8 cellular contexts compared by ENCODE assay signal in the genomic region with DNA sequence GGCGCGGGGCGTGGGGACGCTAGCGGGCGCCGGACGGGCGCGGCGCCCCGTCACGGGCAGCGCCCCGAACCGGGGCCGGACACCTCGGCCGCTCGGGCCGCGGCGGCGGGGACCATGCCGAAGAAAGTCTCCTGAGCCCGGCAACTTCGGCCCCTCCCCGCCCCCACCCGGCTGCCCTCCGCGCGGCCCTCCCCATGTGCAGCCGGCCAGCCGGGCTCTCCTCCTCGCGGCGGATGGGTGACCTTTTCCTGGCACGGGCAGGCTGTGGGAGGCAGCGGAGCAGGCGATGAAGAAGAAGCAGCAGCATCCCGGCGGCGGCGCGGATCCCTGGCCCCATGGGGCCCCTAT. TPM values are rescaled to one million over a fixed set of nuclear protein-coding genes. Genes with fewer than 3 reads are reported as not detected.
DNase-seq lines count a peak whose midpoint lies in the region; ATAC-seq, FAIRE-seq and TF ChIP-seq lines count a peak whose summit lies in the region.

No MANE protein-coding gene starts in this region.

- H3K9ac ChIP-seq in HepG2 (ENCODE audit: insufficient read depth, low read depth, low read length), result no peak overlapping the region
- peak overlapping the region in 2 of 5 donors; percentile 58 to 64 for H3K9ac ChIP-seq in subcutaneous abdominal adipose tissue (ENCODE audit: low read length in 5 of 5)

- POLR2A ChIA-PET in HepG2 (lab: Yijun Ruan, JAX), result no interaction called here

- H3K36me3 ChIP-seq in Peyer's patch, result no peaks in the 10 kb centered on the region
- no peaks in the 10 kb centered on the region for H3K36me3 ChIP-seq in HepG2 (replicated peaks in 1 of 2; ENCODE audit: control insufficient read depth in 1 of 2, insufficient read depth in 2 of 2, low read length in 2 of 2)
- no peaks in the 10 kb centered on the region for H3K36me3 ChIP-seq in subcutaneous abdominal adipose tissue (ENCODE audit: control insufficient read depth in 5 of 5, insufficient read depth in 5 of 5, low read length in 5 of 5)

- peak overlapping the region; percentile 78; the same call in 1 of the 2 replicates for H3K4me2 ChIP-seq in HepG2 (ENCODE audit: low read depth, low read length)

- peak overlapping the region; percentile 66 to 84 (median 72) for H3K4me3 ChIP-seq in Peyer's patch
- peak overlapping the region; percentile 87 for H3K4me3 ChIP-seq in coronary artery
- H3K4me3 ChIP-seq in HepG2 (replicated peaks in 1 of 3; ENCODE audit: insufficient read depth in 1 of 3, low read depth in 2 of 3, low read length in 3 of 3), result peak overlapping the region in 2 of 3 experiments; percentile 30 to 67; a peak in 3 of 6 replicates
- peak overlapping the region in 4 of 5 donors; percentile 69 to 72 (median 71) for H3K4me3 ChIP-seq in subcutaneous abdominal adipose tissue (ENCODE audit: low read depth in 1 of 5, low read length in 5 of 5)

- TF ChIP-seq CTCF in C4-2B (conservative IDR thresholded peaks at IDR 0.05) (no peak), Peyer's patch (IDR thresholded peaks at IDR 0.05) (no peak), coronary artery (IDR thresholded peaks at IDR 0.05) (no peak), HepG2 (CRISPR knock-in tag; IDR thresholded peaks at IDR 0.05) (no peak)

- H3K9me3 ChIP-seq in Peyer's patch, result no peaks in the 10 kb centered on the region
- no peaks in the 10 kb centered on the region for H3K9me3 ChIP-seq in HepG2 (ENCODE audit: low read length)
- no peaks in the 10 kb centered on the region for H3K9me3 ChIP-seq in subcutaneous abdominal adipose tissue (ENCODE audit: control insufficient read depth in 5 of 5, low read length in 5 of 5)

- no peak overlapping the region for H2AFZ ChIP-seq in HepG2 (ENCODE audit: low read length)

- CTCF ChIA-PET in HepG2 (lab: Yijun Ruan, JAX; ENCODE audit: low intra/inter-chr PET ratio, low total read pairs), result no interaction called here

- intact Hi-C loops in HepG2 (cut with micrococcal nuclease; ENCODE audit: unreplicated experiment), result loop anchor here (2.0 kb wide), 1 partner anchor 202 kb away; no protein-coding TSS in a partner anchor

- no peak for TF ChIP-seq EP300 in HepG2 (IDR thresholded peaks at IDR 0.05; ENCODE audit: low read depth in 2 of 2, low read length in 2 of 2)
- no peak for TF ChIP-seq EP300 in HepG2 (CRISPR knock-in tag; IDR thresholded peaks at IDR 0.05; ENCODE audit: borderline replicate concordance)

- 0% methylated on average over 5 of the region's 45 CpGs for WGBS in HepG2 (ENCODE audit: low lambda C conversion rate)

- BruUV-seq in HepG2 (replicated peaks; lab: Mats Ljungman, UMichigan), result no TSS peak

- H4K20me1 ChIP-seq in HepG2 (ENCODE audit: insufficient read depth, low read length), result no peaks in the 10 kb centered on the region

- ATAC-seq in GM21529 (IDR thresholded peaks at IDR 0.05; ENCODE audit: unreplicated experiment) (peak; percentile 28), HepG2 (peak; percentile 60), HG02970 (IDR thresholded peaks at IDR 0.05; ENCODE audit: low FRiP score, unreplicated experiment) (no peak)

- DNase-seq in Peyer's patch (peak; percentile 51 to 68 (median 58)), coronary artery (ENCODE audit: low spot score) (no peak), HepG2 (ENCODE audit: low spot score) (no peak), NCI-H446 treated with DMSO at 0.1 percent for 48 hours (lab: John Stamatoyannopoulos, UW) (no peak)

- FAIRE-seq in HepG2 (lab: Jason Lieb, UNC), result no peak

- in situ Hi-C loops in HepG2 (cut with HindIII; ENCODE audit: extremely low pct_ligation_motif_present, low pct_unique_long_range_greater_than_20kb), result loop anchor here (10.0 kb wide), 1 partner anchor 208 kb away; no protein-coding TSS in a partner anchor

- H3K27me3 ChIP-seq in Peyer's patch (peaks cover 0 to 4% of the 10 kb centered on the region in 2 donors), HepG2 (ENCODE audit: control insufficient read depth in 1 of 2, insufficient read depth in 2 of 2, low read length in 2 of 2) (peaks cover 16 to 68% of the 10 kb centered on the region in 2 experiments), subcutaneous abdominal adipose tissue (ENCODE audit: control insufficient read depth in 5 of 5, insufficient read depth in 4 of 5, low read length in 5 of 5) (peaks cover 0 to 21% (median 13%) of the 10 kb centered on the region in 5 donors)

- no peaks in the 10 kb centered on the region for H3K79me2 ChIP-seq in HepG2 (ENCODE audit: insufficient read depth, low read length)

- TF ChIP-seq RAD21 in HepG2 (CRISPR knock-in tag; IDR thresholded peaks at IDR 0.05), result no peak

- no peak for TF ChIP-seq POLR2A in Peyer's patch (IDR thresholded peaks at IDR 0.05)
- no peak for TF ChIP-seq POLR2A in HepG2 (IDR thresholded peaks at IDR 0.05; ENCODE audit: insufficient read depth in 1 of 2, low read depth in 2 of 2, low read length in 2 of 2)

- H3K4me1 ChIP-seq in Peyer's patch (peaks cover 0 to 9% (median 3%) of the 10 kb centered on the region in 4 donors), HepG2 (ENCODE audit: insufficient read depth, low read length) (no peaks in the 10 kb centered on the region), subcutaneous abdominal adipose tissue (ENCODE audit: control insufficient read depth in 5 of 5, insufficient read depth in 5 of 5, low read length in 5 of 5) (peaks cover 2 to 25% (median 24%) of the 10 kb centered on the region in 5 donors)

- H3K27ac ChIP-seq in C4-2B (peak overlapping the region; percentile 45), Peyer's patch (peak overlapping the region; percentile 74 to 94 (median 83)), coronary artery (peak overlapping the region; percentile 77 to 89), HepG2 (ENCODE audit: extremely low read length, insufficient read depth, low read length) (no peak overlapping the region), subcutaneous abdominal adipose tissue (ENCODE audit: low read depth, low read length) (peak overlapping the region; percentile 49)

TF ChIP-seq in HepG2, 621 proteins besides CTCF, POLR2A, EP300 and RAD21:
- TF ChIP-seq YEATS4 (CRISPR knock-in tag; IDR thresholded peaks at IDR 0.05; ENCODE audit: borderline replicate concordance) (peak; percentile 46; the same call in 1 of the 2 replicates), ZNF768 (CRISPR knock-in tag; IDR thresholded peaks at IDR 0.05) (no peak), ZNF749 (CRISPR knock-in tag; IDR thresholded peaks at IDR 0.05; ENCODE audit: borderline replicate concordance) (no peak), NFE2L1 (CRISPR knock-in tag; IDR thresholded peaks at IDR 0.05; ENCODE audit: borderline replicate concordance) (no peak), SMAD9 (CRISPR knock-in tag; IDR thresholded peaks at IDR 0.05) (no peak), ZNF20 (CRISPR knock-in tag; IDR thresholded peaks at IDR 0.05) (no peak), PHF21A (CRISPR knock-in tag; IDR thresholded peaks at IDR 0.05) (no peak), JUN (CRISPR knock-in tag; IDR thresholded peaks at IDR 0.05) (no peak), GABPB1 (CRISPR knock-in tag; IDR thresholded peaks at IDR 0.05) (0 out of 2 replicates have a peak, but pooled peaks have one; percentile 1), ZFP36L1 (CRISPR knock-in tag; IDR thresholded peaks at IDR 0.05) (no peak), ZNF780A (CRISPR knock-in tag; IDR thresholded peaks at IDR 0.05) (no peak), MEIS2 (CRISPR knock-in tag; IDR thresholded peaks at IDR 0.05) (0 out of 2 replicates have a peak, but pooled peaks have one; percentile 13), BCL6 (CRISPR knock-in tag; IDR thresholded peaks at IDR 0.05) (no peak), PAWR (CRISPR knock-in tag; IDR thresholded peaks at IDR 0.05; ENCODE audit: borderline replicate concordance) (no peak), RBM39 (IDR thresholded peaks at IDR 0.05; ENCODE audit: low read depth, low read length, poor library complexity, severe bottlenecking) (no peak), ZFY (CRISPR knock-in tag; IDR thresholded peaks at IDR 0.05) (0 out of 2 replicates have a peak, but pooled peaks have one; percentile 37), ZNF562 (CRISPR knock-in tag; IDR thresholded peaks at IDR 0.05; ENCODE audit: borderline replicate concordance) (no peak), ZNF124 (CRISPR knock-in tag; IDR thresholded peaks at IDR 0.05) (no peak), GZF1 (CRISPR knock-in tag; IDR thresholded peaks at IDR 0.05) (no peak), AGO2 (optimal IDR thresholded peaks at IDR 0.05; ENCODE audit: low read depth, low read length) (no peak), ZNF337 (CRISPR knock-in tag; IDR thresholded peaks at IDR 0.05; ENCODE audit: borderline replicate concordance, low read depth) (no peak), NPAS2 (CRISPR knock-in tag; IDR thresholded peaks at IDR 0.05; ENCODE audit: borderline replicate concordance) (no peak), HDAC2 (CRISPR knock-in tag; IDR thresholded peaks at IDR 0.05) (no peak), ZNF44 (CRISPR knock-in tag; IDR thresholded peaks at IDR 0.05) (no peak)
TF ChIP-seq in HepG2: peak in this region for 4.

RNA-seq across cellular contexts. Expression of gene UST, which starts 0.3 kb away (rescaled TPM):
- total RNA-seq in Peyer's patch, result 10 to 100 TPM in 1 of 4 donors, 1 to 10 TPM in 3; 3.0 to 37.1 (median 4.6) TPM
- total RNA-seq in HepG2 (2016; rRNA removed; fragmentation: Illumina TruSeq; extraction: Trizol), result 0.27 and 0.70 TPM in 2 replicates
- 0.09 and 0.10 TPM in 2 replicates for total RNA-seq in HepG2 (2016; cell fraction: cytosol; rRNA removed; fragmentation: Illumina TruSeq; extraction: Trizol; ENCODE audit: low read depth)
- total RNA-seq in HepG2 (2016; cell fraction: insoluble cytoplasmic fraction; rRNA removed; fragmentation: Illumina TruSeq; extraction: Trizol), result 0.17 and 0.28 TPM in 2 replicates
- total RNA-seq in HepG2 (2016; cell fraction: membrane; rRNA removed; fragmentation: Illumina TruSeq; extraction: Trizol), result 0.14 and 0.15 TPM in 2 replicates
- 0.34 TPM in 1 of 2 replicates, not detected in the other for total RNA-seq in HepG2 (2016; cell fraction: nucleus; rRNA removed; fragmentation: Illumina TruSeq; extraction: Trizol)
- polyA plus RNA-seq in HepG2 (2011; rRNA removed), result not detected in 2 replicates
- polyA plus RNA-seq in HepG2 (2011; cell fraction: cytosol; rRNA removed), result 0.01 TPM in 1 of 2 replicates, not detected in the other
- polyA plus RNA-seq in HepG2 (2011; cell fraction: nucleus; rRNA removed), result not detected in 2 replicates
- polyA plus RNA-seq in HepG2 (2012), result not detected in 2 replicates
- polyA plus RNA-seq in HepG2 (2016; cell fraction: cytosol; fragmentation: Illumina TruSeq; extraction: Trizol; ENCODE audit: low read depth), result 0.17 TPM in 1 of 2 replicates, not detected in the other
- 0.21 and 0.84 TPM in 2 replicates for polyA plus RNA-seq in HepG2 (2016; cell fraction: insoluble cytoplasmic fraction; fragmentation: Illumina TruSeq; extraction: Trizol; ENCODE audit: low read depth)
- 0.05 and 0.48 TPM in 2 replicates for polyA plus RNA-seq in HepG2 (2016; cell fraction: membrane; fragmentation: Illumina TruSeq; extraction: Trizol; ENCODE audit: low read depth)
- 0.13 and 0.42 TPM in 2 replicates for polyA plus RNA-seq in HepG2 (2016; cell fraction: nucleus; fragmentation: Illumina TruSeq; extraction: Trizol; ENCODE audit: insufficient read depth, low read depth)
- 12.2 TPM in 1 of 2 replicates, not detected in the other for polyA minus RNA-seq in HepG2 (2011; rRNA and poly(A)+ RNA removed; ENCODE audit: low replicate concordance)
- not detected in 2 replicates for polyA minus RNA-seq in HepG2 (2011; cell fraction: cytosol; rRNA and poly(A)+ RNA removed)
- polyA minus RNA-seq in HepG2 (2011; cell fraction: nucleus; rRNA and poly(A)+ RNA removed), result not detected in 2 replicates

Comparison
In these comparisons a context has a peak if more than half of its experiments do, and no peak if none do; other contexts are left out.
1. DNase-seq: peak in Peyer's patch (3 of 3); none in coronary artery (single experiment), HepG2 (single experiment) and NCI-H446 treated with DMSO at 0.1 percent for 48 hours (single experiment).
2. Peak in every context shown above with its lines, with median percentiles within 50 percentile points of each other: H3K4me3 ChIP-seq.